Comparison of ENCODE assay signal across 15 cellular contexts in genomic region chr20:61430228-61430624, GRCh38.
DNase-seq lines count a peak whose midpoint lies in the region; TF ChIP-seq lines count a peak whose summit lies in the region.
"Had no signal": no experiment of that assay in that cellular context is flagged by ENCODE, and none has a peak within 500 bp of the region (broad histone marks: within the 10 kb centered on the region; RNA-seq: fewer than 3 reads in every experiment).

No MANE protein-coding gene starts in this region.

- TF ChIP-seq POLR2A in tibial nerve (IDR thresholded peaks at IDR 0.05) = no peak

- H3K9me3 ChIP-seq in HEK293 (ENCODE audit: control insufficient read depth, insufficient read depth, low read depth, low read length) = no peaks in the 10 kb centered on the region
- H3K9me3 ChIP-seq in BE2C = no peaks in the 10 kb centered on the region
- H3K9me3 ChIP-seq in tibial nerve = no peaks in the 10 kb centered on the region
- H3K9me3 ChIP-seq: HAP-1 had no signal

- H3K27me3 ChIP-seq in BE2C (no peaks in the 10 kb centered on the region), tibial nerve (peaks cover 0 to 6% of the 10 kb centered on the region in 2 donors)

- DNase-seq in NCI-H2227 treated with DMSO at 0.1 percent for 48 hours (lab: John Stamatoyannopoulos, UW) = peak; percentile 42
- peak; percentile 71 for DNase-seq in posterior vena cava (ENCODE audit: low spot score)
- DNase-seq in stimulated activated CD4-positive, alpha-beta T cell treated with anti-CD3 and anti-CD28 coated beads, Interleukin-2, amount 100 ng/mL, for 48 hours = no peak
- DNase-seq in BE2C = no peak
- no peak for DNase-seq in tibial nerve (ENCODE audit: low spot score in 2 of 2)
- DNase-seq: AML-193, DMS 273 treated with DMSO at 0.1 percent for 48 hours, GDM1, IMR-90, NCI-H1694, NCI-H2107, SHP77 had no signal

- 47 to 53% methylated on average over 11 of the region's 11 CpGs for WGBS in tibial nerve, 2 donors

- H3K4me1 ChIP-seq in HEK293 (ENCODE audit: control insufficient read depth, insufficient read depth, low read length) = peaks cover 16% of the 10 kb centered on the region
- H3K4me1 ChIP-seq in BE2C = no peaks in the 10 kb centered on the region
- H3K4me1 ChIP-seq in tibial nerve = peaks cover 0 to 8% (median 0%) of the 10 kb centered on the region in 4 donors

- TF ChIP-seq CTCF in HEK293 (tag by site-specific recombination; IDR thresholded peaks at IDR 0.05) (no peak), VCaP (conservative IDR thresholded peaks at IDR 0.05) (no peak), BE2C (IDR thresholded peaks at IDR 0.05; ENCODE audit: low read depth, low read length) (no peak), tibial nerve (IDR thresholded peaks at IDR 0.05) (no peak)

- no peak for TF ChIP-seq EP300 in tibial nerve (IDR thresholded peaks at IDR 0.05)

- no peak overlapping the region for H3K27ac ChIP-seq in HEK293 (ENCODE audit: extremely low read depth, low read depth, low read length)
- peak overlapping the region; percentile 84 for H3K27ac ChIP-seq in VCaP
- no peak overlapping the region for H3K27ac ChIP-seq in tibial nerve

- CTCF ChIA-PET in HEK293 (lab: Yijun Ruan, JAX) = no interaction called here

- no peaks in the 10 kb centered on the region for H3K36me3 ChIP-seq in HEK293 (ENCODE audit: control insufficient read depth in 2 of 2, insufficient read depth in 1 of 2, low read length in 2 of 2)
- H3K36me3 ChIP-seq in BE2C = no peaks in the 10 kb centered on the region
- H3K36me3 ChIP-seq in tibial nerve = no peaks in the 10 kb centered on the region
- H3K36me3 ChIP-seq: HAP-1 had no signal

- intact Hi-C loops in posterior vena cava (cut with DNase I) = no loop called here

- POLR2A ChIA-PET in HEK293 (lab: Yijun Ruan, JAX) = no interaction called here

- H3K4me3 ChIP-seq in HEK293 (ENCODE audit: low read depth, low read length) (no peak overlapping the region), BE2C (ENCODE audit: low read depth, low read length) (no peak overlapping the region), tibial nerve (no peak overlapping the region)
- H3K4me3 ChIP-seq: HAP-1 had no signal

TF ChIP-seq in HEK293, 187 proteins besides CTCF, POLR2A, EP300 and RAD21:
- TF ChIP-seq TRIM28 (IDR thresholded peaks at IDR 0.05; ENCODE audit: borderline replicate concordance, low read length) (peak; percentile 26; the same call in 1 of the 2 replicates), ZNF341 (tag by site-specific recombination; IDR thresholded peaks at IDR 0.05; ENCODE audit: low read depth) (peak; percentile 51; the same call in 1 of the 2 replicates), ZNF521 (tag by site-specific recombination; IDR thresholded peaks at IDR 0.05) (no peak), ZNF324 (tag by site-specific recombination; IDR thresholded peaks at IDR 0.05) (no peak), SCRT2 (tag by site-specific recombination; IDR thresholded peaks at IDR 0.05) (peak; percentile 59; the same call in 1 of the 2 replicates), ZNF558 (tag by site-specific recombination; IDR thresholded peaks at IDR 0.05) (no peak), ZIC2 (tag by site-specific recombination; IDR thresholded peaks at IDR 0.05) (peak; percentile 83), SCRT1 (tag by site-specific recombination; IDR thresholded peaks at IDR 0.05; ENCODE audit: borderline replicate concordance) (peak; percentile 46; the same call in 1 of the 2 replicates), ZBTB8A (tag by site-specific recombination; IDR thresholded peaks at IDR 0.05) (peak; percentile 50), FEZF1 (tag by site-specific recombination; IDR thresholded peaks at IDR 0.05) (peak; percentile 29; the same call in 1 of the 2 replicates), ZNF843 (tag by site-specific recombination; IDR thresholded peaks at IDR 0.05) (peak; percentile 37; the same call in 1 of the 2 replicates), ZBTB44 (tag by site-specific recombination; IDR thresholded peaks at IDR 0.05) (peak; percentile 71), OSR2 (tag by site-specific recombination; IDR thresholded peaks at IDR 0.05) (peak; percentile 84), ZBTB6 (tag by site-specific recombination; IDR thresholded peaks at IDR 0.05) (no peak), TCF7L2 (IDR thresholded peaks at IDR 0.05; ENCODE audit: borderline replicate concordance, low read depth, low read length) (peak; percentile 69; the same call in 1 of the 2 replicates), ZFHX2 (tag by site-specific recombination; conservative IDR thresholded peaks at IDR 0.05) (peak; percentile 74), EGR2 (tag by site-specific recombination; IDR thresholded peaks at IDR 0.05; ENCODE audit: low read depth) (peak; percentile 83), ZNF600 (tag by site-specific recombination; IDR thresholded peaks at IDR 0.05) (peak; percentile 88)

Comparison
In these comparisons a context has a peak if more than half of its experiments do, and no peak if none do; other contexts are left out.
1. DNase-seq: peak in NCI-H2227 treated with DMSO at 0.1 percent for 48 hours (single experiment) and posterior vena cava (single experiment); none in stimulated activated CD4-positive, alpha-beta T cell treated with anti-CD3 and anti-CD28 coated beads, Interleukin-2, amount 100 ng/mL, for 48 hours (0 of 2), BE2C (single experiment) and tibial nerve (0 of 2).